In genomic region chr11:35146711-35147110, GRCh38 we compare ENCODE assay signal across 11 cellular contexts. TPM values are rescaled to one million over a fixed set of nuclear protein-coding genes. Genes with fewer than 3 reads are reported as not detected.
DNase-seq lines count a peak whose midpoint lies in the region; ATAC-seq and TF ChIP-seq lines count a peak whose summit lies in the region.
"Had no signal": no experiment of that assay in that cellular context is flagged by ENCODE, and none has a peak within 500 bp of the region (broad histone marks: within the 10 kb centered on the region; RNA-seq: fewer than 3 reads in every experiment).

No MANE protein-coding gene starts in this region.

- no peaks in the 10 kb centered on the region for H3K36me3 ChIP-seq in breast epithelium
- peaks cover 0 to 29% (median 0%) of the 10 kb centered on the region in 3 donors for H3K36me3 ChIP-seq in esophagus squamous epithelium
- no peaks in the 10 kb centered on the region for H3K36me3 ChIP-seq in uterus
- H3K36me3 ChIP-seq: brain microvascular endothelial cell had no signal

- H3K4me3 ChIP-seq in breast epithelium (no peak overlapping the region), esophagus squamous epithelium (no peak overlapping the region), uterus (no peak overlapping the region)
- H3K4me3 ChIP-seq: BLaER1 had no signal

- ATAC-seq in T-helper 17 cell, result no peak
- ATAC-seq in HG03342 (IDR thresholded peaks at IDR 0.05; ENCODE audit: unreplicated experiment), result no peak
- ATAC-seq in GM21360 (IDR thresholded peaks at IDR 0.05; ENCODE audit: unreplicated experiment), result no peak
- no peak for ATAC-seq in GM18858 (IDR thresholded peaks at IDR 0.05; ENCODE audit: unreplicated experiment)

- intact Hi-C loops in MCF 10A (cut with micrococcal nuclease) (no loop called here), breast epithelium (cut with DNase I; ENCODE audit: low total_unique reads) (no loop called here), esophagus squamous epithelium (cut with DNase I) (loop anchor here (10.0 kb wide), 1 partner anchor 62 kb away; no protein-coding TSS in a partner anchor), uterus (cut with DNase I; ENCODE audit: low total_unique reads) (no loop called here)

- TF ChIP-seq CTCF in MCF 10A (IDR thresholded peaks at IDR 0.05; ENCODE audit: unreplicated experiment) (no peak), breast epithelium (IDR thresholded peaks at IDR 0.05) (no peak), esophagus squamous epithelium (IDR thresholded peaks at IDR 0.05) (no peak), uterus (IDR thresholded peaks at IDR 0.05) (no peak)

- H3K9me3 Mint-ChIP-seq in MCF 10A (ENCODE audit: unreplicated experiment), result no peaks in the 10 kb centered on the region

- H3K4me1 ChIP-seq in breast epithelium (peaks cover 0 to 13% of the 10 kb centered on the region in 2 donors), esophagus squamous epithelium (peaks cover 46 to 100% (median 71%) of the 10 kb centered on the region in 3 donors), uterus (peaks cover 0 to 6% of the 10 kb centered on the region in 2 donors)

- BruUV-seq in MCF 10A (replicated peaks; lab: Mats Ljungman, UMichigan), result no TSS peak

- H3K36me3 Mint-ChIP-seq in MCF 10A (ENCODE audit: insufficient read depth, unreplicated experiment) (peaks cover 31% of the 10 kb centered on the region), T-helper 17 cell (ENCODE audit: low read depth) (peaks cover 19% of the 10 kb centered on the region)

- DNase-seq in MCF 10A (ENCODE audit: unreplicated experiment), result no peak
- DNase-seq in breast epithelium (ENCODE audit: low spot score in 2 of 2), result no peak
- DNase-seq in T-helper 17 cell, result no peak
- DNase-seq in esophagus squamous epithelium (lab: John Stamatoyannopoulos, UW), result no peak
- no peak for DNase-seq in uterus
- DNase-seq: brain microvascular endothelial cell, NCI-H2081 treated with DMSO at 0.1 percent for 48 hours had no signal

- H3K27ac Mint-ChIP-seq in MCF 10A (ENCODE audit: low read depth, unreplicated experiment) (peak overlapping the region; percentile 73), T-helper 17 cell (peak overlapping the region; percentile 99)

- 49 to 89% methylated on average over 2 of the region's 2 CpGs for WGBS in esophagus squamous epithelium, 2 donors

- H3K4me3 Mint-ChIP-seq in MCF 10A (ENCODE audit: unreplicated experiment) (peak overlapping the region; percentile 35), T-helper 17 cell (peak overlapping the region; percentile 99)

- H3K9me3 ChIP-seq in breast epithelium, result no peaks in the 10 kb centered on the region
- peaks cover 6% of the 10 kb centered on the region for H3K9me3 ChIP-seq in T-helper 17 cell (ENCODE audit: control insufficient read depth, low read length, poor library complexity, severe bottlenecking)
- H3K9me3 ChIP-seq in esophagus squamous epithelium, result no peaks in the 10 kb centered on the region
- no peaks in the 10 kb centered on the region for H3K9me3 ChIP-seq in uterus

- no peak for TF ChIP-seq POLR2A in breast epithelium (IDR thresholded peaks at IDR 0.05)
- TF ChIP-seq POLR2A in esophagus squamous epithelium (IDR thresholded peaks at IDR 0.05), result no peak
- no peak for TF ChIP-seq POLR2A in uterus (IDR thresholded peaks at IDR 0.05)

- POLR2A ChIA-PET in MCF 10A (lab: Yijun Ruan, JAX), result interaction anchor here (0.6 to 8.4 kb wide), 14 partner anchors 15 to 236 kb away, joined by 3 to 233 read pairs (median 4); no protein-coding TSS in a partner anchor

- CTCF ChIA-PET in MCF 10A (lab: Yijun Ruan, JAX), result interaction anchor here (1.2 to 2.2 kb wide), 5 partner anchors 12 to 241 kb away, joined by 4 to 9 read pairs (median 7); no protein-coding TSS in a partner anchor

- H3K27ac ChIP-seq in breast epithelium (no peak overlapping the region), esophagus squamous epithelium (peak overlapping the region; percentile 90 to 99 (median 95)), uterus (peak overlapping the region; percentile 3 to 100)
- H3K27ac ChIP-seq: BLaER1, brain microvascular endothelial cell had no signal

- H3K4me1 Mint-ChIP-seq in MCF 10A (ENCODE audit: insufficient read depth, unreplicated experiment), result peaks cover 58% of the 10 kb centered on the region
- H3K4me1 Mint-ChIP-seq in T-helper 17 cell, result peaks cover 84% of the 10 kb centered on the region

- H3K27me3 ChIP-seq in breast epithelium, result no peaks in the 10 kb centered on the region
- no peaks in the 10 kb centered on the region for H3K27me3 ChIP-seq in esophagus squamous epithelium
- H3K27me3 ChIP-seq in uterus, result no peaks in the 10 kb centered on the region
- H3K27me3 ChIP-seq: BLaER1, brain microvascular endothelial cell had no signal

- no peaks in the 10 kb centered on the region for H3K27me3 Mint-ChIP-seq in MCF 10A (ENCODE audit: insufficient read depth, unreplicated experiment)
- H3K27me3 Mint-ChIP-seq in T-helper 17 cell, result no peaks in the 10 kb centered on the region

RNA-seq across cellular contexts. Expression of gene CD44, which starts 7.7 kb away (rescaled TPM):
- 323 and 446 TPM in 2 replicates for total RNA-seq in MCF 10A (2022)
- 100 to 1,000 TPM; 255 to 348 (median 269) TPM for total RNA-seq in breast epithelium
- total RNA-seq in T-helper 17 cell, result 1,000 to 10,000 TPM; 1,118 to 1,497 TPM
- 100 to 1,000 TPM; 418 to 565 (median 463) TPM for total RNA-seq in esophagus squamous epithelium
- 100 to 1,000 TPM; 135 to 636 (median 397) TPM for total RNA-seq in uterus

Comparison
In these comparisons a context has a peak if more than half of its experiments do, and no peak if none do; other contexts are left out.
1. H3K27ac ChIP-seq: peak in esophagus squamous epithelium (4 of 4) and uterus (2 of 2); none in breast epithelium (0 of 2).